ENCODE assay signal across 24 cellular contexts in the genomic region with DNA sequence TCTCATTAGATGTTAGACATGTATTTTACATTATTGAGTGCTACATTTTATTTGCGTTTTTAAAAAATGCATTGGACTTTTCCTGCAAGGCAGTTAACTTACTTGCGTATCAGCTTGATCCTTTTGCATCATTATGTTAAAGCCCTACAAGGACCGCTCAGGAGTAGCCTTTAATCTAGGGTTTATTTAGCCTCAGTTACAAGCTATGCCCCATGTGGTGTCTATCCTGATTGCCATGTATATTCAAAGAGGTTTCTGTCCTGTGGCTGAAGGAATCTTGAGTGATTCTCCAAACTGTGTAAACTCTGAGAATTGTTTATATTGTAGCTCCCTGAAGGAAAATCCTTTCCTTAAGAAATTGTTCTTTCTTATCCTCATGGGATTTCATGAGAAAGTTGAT.
"Had no signal": no experiment of that assay in that cellular context is flagged by ENCODE, and none has a peak within 500 bp of the region (broad histone marks: within the 10 kb centered on the region; RNA-seq: fewer than 3 reads in every experiment).

No MANE protein-coding gene starts in this region.

- H3K27me3 ChIP-seq: colonic mucosa, esophagus squamous epithelium, gastrocnemius medialis, heart right ventricle, left lung had no signal

- ATAC-seq: effector memory CD8-positive, alpha-beta T cell; esophagus mucosa; gastrocnemius medialis; heart right ventricle; left cardiac atrium; left lung; left ventricle myocardium superior; lower lobe of right lung; naive thymus-derived CD4-positive, alpha-beta T cell had no signal

- H3K36me3 Mint-ChIP-seq: naive thymus-derived CD4-positive, alpha-beta T cell had no signal

- H3K9me3 ChIP-seq: colonic mucosa, esophagus squamous epithelium, gastrocnemius medialis, lower lobe of right lung had no signal

- DNase-seq: colonic mucosa; cortex of kidney; effector CD8-positive, alpha-beta T cell; effector memory CD8-positive, alpha-beta T cell; endodermal cell; erythroblast; esophagus squamous epithelium; foreskin fibroblast; foreskin melanocyte; gastrocnemius medialis; glutamatergic neuron; head of caudate nucleus; heart right ventricle; hippocampal formation; left cardiac atrium; left lung; left ventricle myocardium superior; lower lobe of right lung; mesenchymal stem cell; midbrain; naive thymus-derived CD4-positive, alpha-beta T cell had no signal

- H3K27ac Mint-ChIP-seq: dendritic cell treated with granulocyte-macrophage colony-stimulating factor and Interleukin-4, amounts not matched to agents 40 ng/mL and 50 ng/mL, for 4 days; effector memory CD8-positive, alpha-beta T cell; endodermal cell; naive thymus-derived CD4-positive, alpha-beta T cell had no signal

- H3K4me3 Mint-ChIP-seq: dendritic cell treated with granulocyte-macrophage colony-stimulating factor and Interleukin-4, amounts not matched to agents 40 ng/mL and 50 ng/mL, for 4 days; effector memory CD8-positive, alpha-beta T cell; endodermal cell; naive thymus-derived CD4-positive, alpha-beta T cell had no signal

- H3K4me3 ChIP-seq: colonic mucosa, esophagus squamous epithelium, gastrocnemius medialis, heart right ventricle, left lung, lower lobe of right lung had no signal

- H3K27ac ChIP-seq: colonic mucosa, epithelial cell of prostate, esophagus squamous epithelium, gastrocnemius medialis, heart right ventricle, left lung, lower lobe of right lung had no signal

- H3K4me1 Mint-ChIP-seq: naive thymus-derived CD4-positive, alpha-beta T cell had no signal

- H3K27me3 Mint-ChIP-seq: dendritic cell treated with granulocyte-macrophage colony-stimulating factor and Interleukin-4, amounts not matched to agents 40 ng/mL and 50 ng/mL, for 4 days; effector memory CD8-positive, alpha-beta T cell; naive thymus-derived CD4-positive, alpha-beta T cell had no signal

- H3K36me3 ChIP-seq: colonic mucosa, esophagus squamous epithelium, gastrocnemius medialis, heart right ventricle, left lung, lower lobe of right lung had no signal

- H3K4me1 ChIP-seq: colonic mucosa, esophagus squamous epithelium, gastrocnemius medialis, heart right ventricle, left lung, lower lobe of right lung had no signal
